ENCODE assay signal across 13 cellular contexts in the genomic region with DNA sequence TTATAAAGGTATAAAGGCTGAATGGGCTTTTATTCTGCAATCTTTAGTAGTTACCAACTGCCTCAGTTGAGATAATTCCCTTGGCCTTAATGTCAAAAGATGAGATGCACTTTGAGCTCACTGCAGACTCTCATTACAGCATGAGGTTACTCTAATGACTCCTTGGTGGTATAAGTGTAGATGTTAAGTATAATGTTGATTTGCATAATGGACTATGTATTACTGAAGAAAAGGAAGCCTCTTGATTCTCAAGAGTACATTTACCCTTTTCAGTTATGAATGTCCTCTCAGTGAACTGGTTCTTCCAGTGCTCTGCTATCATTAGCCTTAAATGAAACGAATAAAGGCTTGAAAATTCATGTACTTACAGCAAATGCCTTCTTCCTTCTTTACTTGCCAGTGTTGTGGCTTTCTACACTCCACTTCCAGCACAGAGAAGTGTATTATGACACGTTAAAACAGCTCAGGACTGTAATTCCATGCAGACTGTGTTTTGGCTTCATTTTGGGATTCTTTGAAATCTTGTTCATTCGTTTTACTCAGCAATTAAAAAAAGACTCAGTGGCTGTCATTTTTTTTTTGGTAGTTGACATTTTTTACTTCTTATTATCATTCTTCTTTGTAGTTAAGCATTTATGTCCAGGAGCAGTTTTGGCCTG.
A peak's percentile ranks its signal among the peaks of the same experiment; 100 is the strongest.
DNase-seq lines count a peak whose midpoint lies in the region; ATAC-seq, FAIRE-seq and TF ChIP-seq lines count a peak whose summit lies in the region.
"Had no signal": no experiment of that assay in that cellular context is flagged by ENCODE, and none has a peak within 500 bp of the region (broad histone marks: within the 10 kb centered on the region; RNA-seq: fewer than 3 reads in every experiment).

No MANE protein-coding gene starts in this region.

- in situ Hi-C loops in GM12878 (cut with MboI): no loop called here

- RAD21 ChIA-PET in GM12878 (lab: Charles Lee; ENCODE audit: unreplicated experiment): interaction anchor here (1.0 to 1.5 kb wide), 2 partner anchors 25 to 109 kb away, joined by 3 to 5 read pairs; no protein-coding TSS in a partner anchor

- H3K4me2 ChIP-seq in GM12878 (ENCODE audit: control insufficient read depth, insufficient read depth): no peak overlapping the region

- H3K9ac ChIP-seq in GM12878 (ENCODE audit: control insufficient read depth, insufficient read depth, low read length): no peak overlapping the region

- POLR2A ChIA-PET in GM12878 (lab: Charles Lee): interaction anchor here (0.7 to 1.0 kb wide), 2 partner anchors 10 to 158 kb away, joined by 3 read pairs; no protein-coding TSS in a partner anchor

- SMC1A ChIA-PET in GM12878 (lab: Charles Lee; ENCODE audit: uncharacterized antibody, unreplicated experiment): interaction anchor here (0.6 to 1.2 kb wide), 3 partner anchors 11 to 41 kb away, joined by 3 to 5 read pairs (median 4); no protein-coding TSS in a partner anchor

- TF ChIP-seq CTCF in GM12878 (IDR thresholded peaks at IDR 0.05 in 2 of 3, conservative IDR thresholded peaks at IDR 0.05 in 1 of 3; ENCODE audit: control insufficient read depth in 2 of 3, extremely low read depth in 1 of 3, insufficient read depth in 1 of 3, low read depth in 3 of 3, low read length in 3 of 3) (no peak), upper lobe of left lung (IDR thresholded peaks at IDR 0.05) (no peak)

- no peak for TF ChIP-seq RAD21 in GM12878 (IDR thresholded peaks at IDR 0.05; ENCODE audit: insufficient read depth, low read depth, low read length)

- no peak for FAIRE-seq in GM12878 (lab: Jason Lieb, UNC)

- no peaks in the 10 kb centered on the region for H4K20me1 ChIP-seq in GM12878 (ENCODE audit: control insufficient read depth, insufficient read depth)

- CTCF ChIA-PET in GM12878 (lab: Yijun Ruan, JAX): interaction anchor here (0.6 to 1.7 kb wide), 4 partner anchors 24 to 1191 kb away, joined by 3 to 7 read pairs (median 3); no protein-coding TSS in a partner anchor

- intact Hi-C loops in GM12878 (cut with micrococcal nuclease; ENCODE audit: unreplicated experiment) (loop anchor here (10.0 kb wide), 1 partner anchor 95 kb away; a partner anchor contains a TSS), right cardiac atrium (cut with DNase I) (no loop called here)

- H3K36me3 ChIP-seq in GM12878 (ENCODE audit: control insufficient read depth in 2 of 2, insufficient read depth in 2 of 2, low read length in 1 of 2): no peaks in the 10 kb centered on the region
- H3K36me3 ChIP-seq in upper lobe of left lung: peaks cover 0 to 29% (median 8%) of the 10 kb centered on the region in 4 donors

- H3K27ac ChIP-seq in GM12878 (ENCODE audit: control insufficient read depth, insufficient read depth) (no peak overlapping the region), upper lobe of left lung (peak overlapping the region in 3 of 4 donors; percentile 5 to 46 (median 40)), right cardiac atrium (ENCODE audit: low read length) (no peak overlapping the region)

- no peak for TF ChIP-seq EP300 in GM12878 (IDR thresholded peaks at IDR 0.05; ENCODE audit: borderline replicate concordance in 1 of 2, control insufficient read depth in 1 of 2, low read depth in 2 of 2, low read length in 2 of 2)
- TF ChIP-seq EP300 in upper lobe of left lung (IDR thresholded peaks at IDR 0.05): no peak

- DNase-seq in NCI-H748 (lab: John Stamatoyannopoulos, UW; ENCODE audit: unreplicated experiment) (peak; percentile 6), NCI-H748 treated with DMSO at 0.1 percent for 48 hours (lab: John Stamatoyannopoulos, UW) (no peak), GM12878 (ENCODE audit: low read depth, low spot score) (peak; percentile 4), upper lobe of left lung (no peak), inferior parietal cortex (ENCODE audit: extremely low spot score) (no peak), GOT3 (lab: John Stamatoyannopoulos, UW) (no peak), right cardiac atrium (no peak)
- DNase-seq: effector CD8-positive, alpha-beta T cell; kidney glomerular epithelial cell; NCI-H226; T-helper 1 cell had no signal

- H2AFZ ChIP-seq in GM12878 (ENCODE audit: control insufficient read depth, low read depth, low read length): no peak overlapping the region

- TF ChIP-seq POLR2A in GM12878 (IDR thresholded peaks at IDR 0.05; ENCODE audit: low read depth, low read length) (no peak), upper lobe of left lung (IDR thresholded peaks at IDR 0.05) (no peak)

- H3K4me1 ChIP-seq in GM12878 (ENCODE audit: control insufficient read depth, insufficient read depth, low read length) (no peaks in the 10 kb centered on the region), upper lobe of left lung (peaks cover 5 to 16% (median 14%) of the 10 kb centered on the region in 4 donors), right cardiac atrium (ENCODE audit: control insufficient read depth, insufficient read depth, low read length) (no peaks in the 10 kb centered on the region)

- H3K79me2 ChIP-seq in GM12878 (ENCODE audit: control insufficient read depth, insufficient read depth, low read length): no peaks in the 10 kb centered on the region

- WGBS in GM12878 (ENCODE audit: insufficient coverage, insufficient replicate concordance, low lambda C conversion rate, missing lambda C conversion rate): 14% methylated on average over 3 of the region's 3 CpGs
- WGBS in upper lobe of left lung, 2 donors: 50 to 55% methylated on average over 3 of the region's 3 CpGs
- 56% methylated on average over 3 of the region's 3 CpGs for WGBS in right cardiac atrium

- no peaks in the 10 kb centered on the region for H3K9me3 ChIP-seq in GM12878 (replicated peaks; ENCODE audit: control insufficient read depth, insufficient read depth, low read length)
- no peaks in the 10 kb centered on the region for H3K9me3 ChIP-seq in upper lobe of left lung
- H3K9me3 ChIP-seq in right cardiac atrium (ENCODE audit: control insufficient read depth, low read length): no peaks in the 10 kb centered on the region

- H3K4me3 ChIP-seq in GM12878 (no peak overlapping the region), upper lobe of left lung (no peak overlapping the region), right cardiac atrium (ENCODE audit: low read length) (no peak overlapping the region)

- BruUV-seq in GM12878 (replicated peaks; lab: Mats Ljungman, UMichigan): no TSS peak

- ATAC-seq in HG02973 (IDR thresholded peaks at IDR 0.05; ENCODE audit: unreplicated experiment) (peak; percentile 65), GM12878 (peak; percentile 91), upper lobe of left lung (ENCODE audit: low FRiP score in 2 of 2) (peak in 1 of 2 donors; percentile 70), right cardiac atrium (no peak)
- ATAC-seq: sciatic nerve had no signal

- H3K27me3 ChIP-seq in GM12878 (replicated peaks in 1 of 2; ENCODE audit: control insufficient read depth in 2 of 2, insufficient read depth in 2 of 2, low read length in 1 of 2): no peaks in the 10 kb centered on the region
- no peaks in the 10 kb centered on the region for H3K27me3 ChIP-seq in upper lobe of left lung
- no peaks in the 10 kb centered on the region for H3K27me3 ChIP-seq in right cardiac atrium (ENCODE audit: control insufficient read depth, insufficient read depth)

TF ChIP-seq in GM12878, 131 proteins besides CTCF, POLR2A, EP300 and RAD21 (continues in another document):
- 0 out of 2 replicates have a peak, but pooled peaks have one; percentile 45 for TF ChIP-seq ATF7 (IDR thresholded peaks at IDR 0.05; ENCODE audit: low read depth)
- no peak for TF ChIP-seq RBBP5 (conservative IDR thresholded peaks at IDR 0.05)
- no peak for TF ChIP-seq MTA3 (IDR thresholded peaks at IDR 0.05; ENCODE audit: borderline replicate concordance, low read length)
- TF ChIP-seq BMI1 (IDR thresholded peaks at IDR 0.05; ENCODE audit: borderline replicate concordance): no peak
- TF ChIP-seq MTA2 (IDR thresholded peaks at IDR 0.05; ENCODE audit: low read depth): peak; percentile 71
- TF ChIP-seq SUZ12 (IDR thresholded peaks at IDR 0.05; ENCODE audit: unreplicated experiment): no peak
- no peak for TF ChIP-seq TCF7 (IDR thresholded peaks at IDR 0.05; ENCODE audit: borderline replicate concordance)
- TF ChIP-seq, protein P1, sequence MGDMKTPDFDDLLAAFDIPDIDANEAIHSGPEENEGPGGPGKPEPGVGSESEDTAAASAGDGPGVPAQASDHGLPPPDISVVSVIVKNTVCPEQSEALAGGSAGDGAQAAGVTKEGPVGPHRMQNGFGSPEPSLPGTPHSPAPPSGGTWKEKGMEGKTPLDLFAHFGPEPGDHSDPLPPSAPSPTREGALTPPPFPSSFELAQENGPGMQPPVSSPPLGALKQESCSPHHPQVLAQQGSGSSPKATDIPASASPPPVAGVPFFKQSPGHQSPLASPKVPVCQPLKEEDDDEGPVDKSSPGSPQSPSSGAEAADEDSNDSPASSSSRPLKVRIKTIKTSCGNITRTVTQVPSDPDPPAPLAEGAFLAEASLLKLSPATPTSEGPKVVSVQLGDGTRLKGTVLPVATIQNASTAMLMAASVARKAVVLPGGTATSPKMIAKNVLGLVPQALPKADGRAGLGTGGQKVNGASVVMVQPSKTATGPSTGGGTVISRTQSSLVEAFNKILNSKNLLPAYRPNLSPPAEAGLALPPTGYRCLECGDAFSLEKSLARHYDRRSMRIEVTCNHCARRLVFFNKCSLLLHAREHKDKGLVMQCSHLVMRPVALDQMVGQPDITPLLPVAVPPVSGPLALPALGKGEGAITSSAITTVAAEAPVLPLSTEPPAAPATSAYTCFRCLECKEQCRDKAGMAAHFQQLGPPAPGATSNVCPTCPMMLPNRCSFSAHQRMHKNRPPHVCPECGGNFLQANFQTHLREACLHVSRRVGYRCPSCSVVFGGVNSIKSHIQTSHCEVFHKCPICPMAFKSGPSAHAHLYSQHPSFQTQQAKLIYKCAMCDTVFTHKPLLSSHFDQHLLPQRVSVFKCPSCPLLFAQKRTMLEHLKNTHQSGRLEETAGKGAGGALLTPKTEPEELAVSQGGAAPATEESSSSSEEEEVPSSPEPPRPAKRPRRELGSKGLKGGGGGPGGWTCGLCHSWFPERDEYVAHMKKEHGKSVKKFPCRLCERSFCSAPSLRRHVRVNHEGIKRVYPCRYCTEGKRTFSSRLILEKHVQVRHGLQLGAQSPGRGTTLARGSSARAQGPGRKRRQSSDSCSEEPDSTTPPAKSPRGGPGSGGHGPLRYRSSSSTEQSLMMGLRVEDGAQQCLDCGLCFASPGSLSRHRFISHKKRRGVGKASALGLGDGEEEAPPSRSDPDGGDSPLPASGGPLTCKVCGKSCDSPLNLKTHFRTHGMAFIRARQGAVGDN (IDR thresholded peaks at IDR 0.05): no peak
- TF ChIP-seq, protein P2, sequence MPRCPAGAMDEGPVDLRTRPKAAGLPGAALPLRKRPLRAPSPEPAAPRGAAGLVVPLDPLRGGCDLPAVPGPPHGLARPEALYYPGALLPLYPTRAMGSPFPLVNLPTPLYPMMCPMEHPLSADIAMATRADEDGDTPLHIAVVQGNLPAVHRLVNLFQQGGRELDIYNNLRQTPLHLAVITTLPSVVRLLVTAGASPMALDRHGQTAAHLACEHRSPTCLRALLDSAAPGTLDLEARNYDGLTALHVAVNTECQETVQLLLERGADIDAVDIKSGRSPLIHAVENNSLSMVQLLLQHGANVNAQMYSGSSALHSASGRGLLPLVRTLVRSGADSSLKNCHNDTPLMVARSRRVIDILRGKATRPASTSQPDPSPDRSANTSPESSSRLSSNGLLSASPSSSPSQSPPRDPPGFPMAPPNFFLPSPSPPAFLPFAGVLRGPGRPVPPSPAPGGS (IDR thresholded peaks at IDR 0.05; ENCODE audit: borderline replicate concordance, insufficient read depth, low read depth, low read length, poor library complexity, severe bottlenecking): no peak

Comparison
In these comparisons a context has a peak if more than half of its experiments do, and no peak if none do; other contexts are left out.
1. DNase-seq: peak in NCI-H748 (single experiment) and GM12878 (single experiment); none in NCI-H748 treated with DMSO at 0.1 percent for 48 hours (single experiment), upper lobe of left lung (0 of 2), inferior parietal cortex (single experiment), GOT3 (single experiment) and right cardiac atrium (0 of 3).
2. ATAC-seq: peak in HG02973 (single experiment) and GM12878 (single experiment); none in right cardiac atrium (0 of 2).
3. H3K27ac ChIP-seq: peak in upper lobe of left lung (3 of 4); none in GM12878 (single experiment) and right cardiac atrium (single experiment).